10 cellular contexts compared by ENCODE assay signal in the genomic region with DNA sequence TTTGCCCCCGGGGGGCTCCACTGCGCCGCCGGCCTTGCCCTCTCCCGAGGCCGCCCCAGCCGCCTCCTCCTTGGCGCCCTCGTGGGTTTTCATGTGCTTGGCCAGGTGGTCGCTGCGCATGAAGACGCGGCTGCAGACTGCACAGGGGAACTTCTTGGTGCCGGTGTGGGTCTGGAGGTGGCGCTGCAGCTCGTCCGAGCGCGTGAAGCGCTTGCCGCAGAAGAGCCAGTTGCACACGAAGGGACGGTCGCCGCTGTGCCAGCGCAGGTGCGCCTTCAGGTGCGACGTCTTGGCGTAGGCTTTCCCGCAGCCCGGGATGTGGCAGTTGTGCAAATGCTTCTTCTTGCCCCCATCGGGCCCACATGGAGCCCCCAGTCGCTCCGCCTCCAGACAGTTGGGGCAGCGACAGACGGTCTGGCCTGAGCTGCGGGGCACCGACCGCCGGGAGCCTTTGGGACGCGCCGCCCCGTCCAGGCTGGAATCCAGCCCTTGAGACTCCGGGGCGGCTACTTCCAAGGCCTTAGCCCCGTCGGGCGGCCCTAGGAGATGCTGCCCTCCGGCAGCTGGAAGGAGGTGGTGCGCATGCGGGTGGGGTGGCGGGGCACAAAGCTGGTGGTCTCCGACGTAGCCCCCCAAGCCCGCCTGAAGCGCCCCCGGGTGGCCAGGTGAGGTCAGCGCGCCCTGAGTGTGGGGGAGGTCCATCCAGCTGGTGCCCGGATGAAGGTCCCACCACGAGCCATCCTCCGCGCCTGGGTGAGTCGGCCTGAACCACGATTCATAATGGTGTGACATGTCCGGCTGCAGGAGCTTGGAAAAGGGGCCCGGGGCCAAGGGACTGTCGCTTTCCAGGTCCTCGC. TPM values are rescaled to one million over a fixed set of nuclear protein-coding genes. Genes with fewer than 3 reads are reported as not detected.
DNase-seq lines count a peak whose midpoint lies in the region; ATAC-seq and TF ChIP-seq lines count a peak whose summit lies in the region.
"Had no signal": no experiment of that assay in that cellular context is flagged by ENCODE, and none has a peak within 500 bp of the region (broad histone marks: within the 10 kb centered on the region; RNA-seq: fewer than 3 reads in every experiment).

No MANE protein-coding gene starts in this region.

- no peak for ATAC-seq in GM21526 (IDR thresholded peaks at IDR 0.05; ENCODE audit: low FRiP score, unreplicated experiment)
- ATAC-seq: right cardiac atrium had no signal

- in situ Hi-C loops in SK-MEL-5 (cut with HindIII; ENCODE audit: low pct_unique_long_range_greater_than_20kb, low sequenced_read_pairs), result no loop called here

- intact Hi-C loops in activated naive CD4-positive, alpha-beta T cell treated with anti-CD3 and anti-CD28 coated beads for 36 hours (cut with micrococcal nuclease), result loop anchor here (1.0 to 10.0 kb wide), 2 partner anchors 43 to 257 kb away; partner anchors contain the start of genes CBX1 and SNX11

- H2AFZ ChIP-seq in smooth muscle cell (ENCODE audit: low read depth), result no peak overlapping the region

- no peak overlapping the region for H3K4me3 Mint-ChIP-seq in activated naive CD4-positive, alpha-beta T cell treated with anti-CD3 and anti-CD28 coated beads for 36 hours

- H4K20me1 ChIP-seq in smooth muscle cell (ENCODE audit: low read depth), result peaks cover 44% of the 10 kb centered on the region

- TF ChIP-seq CTCF in fibroblast of pulmonary artery (IDR thresholded peaks at IDR 0.05; ENCODE audit: low read length, missing control alignments) (peak; percentile 12), smooth muscle cell (IDR thresholded peaks at IDR 0.05; ENCODE audit: borderline replicate concordance, insufficient read depth, poor library complexity, severe bottlenecking) (peak; percentile 38)

- no peaks in the 10 kb centered on the region for H3K9me3 Mint-ChIP-seq in activated naive CD4-positive, alpha-beta T cell treated with anti-CD3 and anti-CD28 coated beads for 36 hours

- CTCF ChIA-PET in activated naive CD4-positive, alpha-beta T cell treated with anti-CD3 and anti-CD28 coated beads for 36 hours (lab: Charles Lee), result interaction anchor here (0.6 to 14.9 kb wide), 7 partner anchors 9 to 674 kb away, joined by 3 to 460 read pairs (median 4); partner anchors contain the start of gene SP2

- no peaks in the 10 kb centered on the region for H3K36me3 Mint-ChIP-seq in activated naive CD4-positive, alpha-beta T cell treated with anti-CD3 and anti-CD28 coated beads for 36 hours (ENCODE audit: low read depth)

- H3K4me1 ChIP-seq in smooth muscle cell (ENCODE audit: low read depth), result peaks cover 44% of the 10 kb centered on the region

- no peak overlapping the region for H3K9ac ChIP-seq in smooth muscle cell (ENCODE audit: low read depth)

- H3K4me3 ChIP-seq in fibroblast of pulmonary artery (replicated peaks; ENCODE audit: low read depth, low read length) (no peak overlapping the region), smooth muscle cell (peak overlapping the region; percentile 34)
- H3K4me3 ChIP-seq: thoracic aorta had no signal

- H3K27ac ChIP-seq in smooth muscle cell (ENCODE audit: low read depth), result no peak overlapping the region
- H3K27ac ChIP-seq: thoracic aorta had no signal

- no peak overlapping the region for H3K27ac Mint-ChIP-seq in activated naive CD4-positive, alpha-beta T cell treated with anti-CD3 and anti-CD28 coated beads for 36 hours

- no peaks in the 10 kb centered on the region for H3K27me3 ChIP-seq in smooth muscle cell (ENCODE audit: low read depth)

- no peaks in the 10 kb centered on the region for H3K36me3 ChIP-seq in smooth muscle cell (ENCODE audit: low read depth)
- H3K36me3 ChIP-seq: thoracic aorta had no signal

- peak; percentile 55 for DNase-seq in activated naive CD4-positive, alpha-beta T cell treated with anti-CD3 and anti-CD28 coated beads for 36 hours
- no peak for DNase-seq in activated naive CD4-positive, alpha-beta T cell treated with Interleukin-2 at 50 U/mL for 16 hours
- DNase-seq in SK-MEL-5 (ENCODE audit: low read depth, low spot score) (peak; percentile 34), fibroblast of pulmonary artery (ENCODE audit: low read depth) (no peak), smooth muscle cell (lab: John Stamatoyannopoulos, UW; ENCODE audit: unreplicated experiment) (no peak), NCI-H2081 (lab: John Stamatoyannopoulos, UW) (no peak), glomerular visceral epithelial cell (ENCODE audit: extremely low spot score) (no peak)

- H3K27me3 Mint-ChIP-seq in activated naive CD4-positive, alpha-beta T cell treated with anti-CD3 and anti-CD28 coated beads for 36 hours (ENCODE audit: low read depth), result peaks cover 63% of the 10 kb centered on the region

- WGBS in smooth muscle cell (ENCODE audit: low lambda C conversion rate), result 22% methylated on average over 68 of the region's 71 CpGs

- peaks cover 8% of the 10 kb centered on the region for H3F3A ChIP-seq in smooth muscle cell (ENCODE audit: low read depth)

- peaks cover 47% of the 10 kb centered on the region for H3K79me2 ChIP-seq in smooth muscle cell (ENCODE audit: low read depth)

- H3K4me1 Mint-ChIP-seq in activated naive CD4-positive, alpha-beta T cell treated with anti-CD3 and anti-CD28 coated beads for 36 hours (ENCODE audit: low read depth), result peaks cover 28% of the 10 kb centered on the region

- peak overlapping the region; percentile 93 for H3K4me2 ChIP-seq in smooth muscle cell

- no peaks in the 10 kb centered on the region for H3K9me3 ChIP-seq in smooth muscle cell (replicated peaks; ENCODE audit: low read depth)
- H3K9me3 ChIP-seq: thoracic aorta had no signal

RNA-seq across cellular contexts. Expression of gene SP6, which starts 3.4 kb away (rescaled TPM):
- under 1 TPM; 0.10 to 0.19 TPM for total RNA-seq in activated naive CD4-positive, alpha-beta T cell treated with anti-CD3 and anti-CD28 coated beads for 36 hours
- total RNA-seq in SK-MEL-5 (2014; rRNA removed; shearing (Covaris generic)), result 0.05 TPM in 1 of 2 replicates, not detected in the other
- polyA plus RNA-seq in SK-MEL-5 (2015; cell fraction: cytosol; rRNA removed), result 0.03 and 0.20 TPM in 2 replicates
- polyA plus RNA-seq in SK-MEL-5 (2015; cell fraction: nucleus; rRNA removed), result not detected in 2 replicates
- total RNA-seq in smooth muscle cell, result 9.3 and 9.8 TPM in 2 replicates
- 10.7 and 13.1 TPM in 2 replicates for polyA plus RNA-seq in smooth muscle cell
- total RNA-seq: thoracic aorta had no signal

RNA-seq across cellular contexts. Expression of gene SCRN2, which starts 6.5 kb away (rescaled TPM):
- 10 to 100 TPM; 15.1 to 16.3 TPM for total RNA-seq in activated naive CD4-positive, alpha-beta T cell treated with anti-CD3 and anti-CD28 coated beads for 36 hours
- 6.9 and 9.2 TPM in 2 replicates for total RNA-seq in SK-MEL-5 (2014; rRNA removed; shearing (Covaris generic))
- 6.1 and 9.1 TPM in 2 replicates for polyA plus RNA-seq in SK-MEL-5 (2015; cell fraction: cytosol; rRNA removed)
- polyA plus RNA-seq in SK-MEL-5 (2015; cell fraction: nucleus; rRNA removed), result 144 and 215 TPM in 2 replicates
- 16.0 and 18.6 TPM in 2 replicates for total RNA-seq in smooth muscle cell
- polyA plus RNA-seq in smooth muscle cell, result 45.0 and 49.4 TPM in 2 replicates

RNA-seq across cellular contexts. Expression of gene LRRC46, which starts 16.1 kb away (rescaled TPM):
- total RNA-seq in activated naive CD4-positive, alpha-beta T cell treated with anti-CD3 and anti-CD28 coated beads for 36 hours, result under 1 TPM; 0.31 to 0.52 TPM
- total RNA-seq in SK-MEL-5 (2014; rRNA removed; shearing (Covaris generic)), result not detected in 2 replicates
- polyA plus RNA-seq in SK-MEL-5 (2015; cell fraction: cytosol; rRNA removed), result 0.87 and 1.0 TPM in 2 replicates
- 2.0 and 5.4 TPM in 2 replicates for polyA plus RNA-seq in SK-MEL-5 (2015; cell fraction: nucleus; rRNA removed)
- not detected in 2 replicates for total RNA-seq in smooth muscle cell
- 0.26 and 1.2 TPM in 2 replicates for polyA plus RNA-seq in smooth muscle cell

RNA-seq across cellular contexts. Expression of gene MRPL10, which starts 16.2 kb away (rescaled TPM):
- 10 to 100 TPM; 66.7 to 70.0 TPM for total RNA-seq in activated naive CD4-positive, alpha-beta T cell treated with anti-CD3 and anti-CD28 coated beads for 36 hours
- total RNA-seq in SK-MEL-5 (2014; rRNA removed; shearing (Covaris generic)), result 72.6 and 82.0 TPM in 2 replicates
- polyA plus RNA-seq in SK-MEL-5 (2015; cell fraction: cytosol; rRNA removed), result 95.1 and 104 TPM in 2 replicates
- 42.0 and 46.9 TPM in 2 replicates for polyA plus RNA-seq in SK-MEL-5 (2015; cell fraction: nucleus; rRNA removed)
- total RNA-seq in smooth muscle cell, result 24.0 and 30.4 TPM in 2 replicates
- 36.6 and 40.4 TPM in 2 replicates for polyA plus RNA-seq in smooth muscle cell

RNA-seq across cellular contexts. Expression of gene OSBPL7, which starts 26.0 kb away (rescaled TPM):
- total RNA-seq in activated naive CD4-positive, alpha-beta T cell treated with anti-CD3 and anti-CD28 coated beads for 36 hours, result 10 to 100 TPM; 18.4 to 24.6 TPM
- total RNA-seq in SK-MEL-5 (2014; rRNA removed; shearing (Covaris generic)), result 0.71 and 1.0 TPM in 2 replicates
- 0.57 and 1.5 TPM in 2 replicates for polyA plus RNA-seq in SK-MEL-5 (2015; cell fraction: cytosol; rRNA removed)
- polyA plus RNA-seq in SK-MEL-5 (2015; cell fraction: nucleus; rRNA removed), result 13.7 and 17.5 TPM in 2 replicates
- 3.7 and 9.2 TPM in 2 replicates for total RNA-seq in smooth muscle cell
- 6.3 and 8.4 TPM in 2 replicates for polyA plus RNA-seq in smooth muscle cell

Comparison
In these comparisons a context has a peak if more than half of its experiments do, and no peak if none do; other contexts are left out.
1. DNase-seq: peak in activated naive CD4-positive, alpha-beta T cell treated with anti-CD3 and anti-CD28 coated beads for 36 hours (single experiment) and SK-MEL-5 (single experiment); none in activated naive CD4-positive, alpha-beta T cell treated with Interleukin-2 at 50 U/mL for 16 hours (single experiment), fibroblast of pulmonary artery (single experiment), smooth muscle cell (single experiment), NCI-H2081 (0 of 2) and glomerular visceral epithelial cell (single experiment).